In the genomic region with DNA sequence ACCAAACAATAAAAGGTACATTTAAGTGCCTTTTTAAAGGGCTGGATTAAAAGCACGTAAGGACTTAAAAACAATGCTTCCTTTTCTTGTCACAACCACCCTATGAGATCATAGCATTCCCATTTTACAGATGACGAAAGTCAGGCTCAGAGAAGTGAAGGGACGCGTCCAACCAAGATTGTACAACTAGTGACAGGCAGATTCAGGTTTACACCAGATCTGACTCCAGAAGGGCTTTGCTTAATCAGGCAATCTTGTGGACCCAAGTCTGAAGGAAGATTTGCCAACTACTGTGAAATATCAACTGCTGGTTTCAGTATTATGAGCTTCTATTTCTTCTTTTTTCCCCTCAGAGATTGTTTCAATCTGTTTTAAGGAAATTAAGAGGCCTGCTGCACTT, we compare ENCODE assay signal across 9 cellular contexts.
DNase-seq lines count a peak whose midpoint lies in the region; ATAC-seq and TF ChIP-seq lines count a peak whose summit lies in the region.
"Had no signal": no experiment of that assay in that cellular context is flagged by ENCODE, and none has a peak within 500 bp of the region (broad histone marks: within the 10 kb centered on the region; RNA-seq: fewer than 3 reads in every experiment).

No MANE protein-coding gene starts in this region.

- H3K27ac ChIP-seq in RWPE2 (ENCODE audit: poor library complexity, severe bottlenecking) (no peak overlapping the region), iPS-18a (ENCODE audit: low read length) (no peak overlapping the region)

- peak overlapping the region in 1 of 2 donors; percentile 78 for H3K27ac Mint-ChIP-seq in stimulated activated naive CD8-positive, alpha-beta T cell treated with anti-CD3 and anti-CD28 coated beads, Interleukin-15, amount 100 ng/mL, for 72 hours

- peak overlapping the region; percentile 50 for H3K4me3 ChIP-seq in RWPE2 (ENCODE audit: severe bottlenecking)
- peak overlapping the region; percentile 89 for H3K4me3 ChIP-seq in iPS-18a (ENCODE audit: low read length)

- H3K36me3 ChIP-seq in RWPE2 (ENCODE audit: low read depth) (no peaks in the 10 kb centered on the region), iPS-18a (ENCODE audit: control insufficient read depth, low read depth, low read length) (no peaks in the 10 kb centered on the region)

- DNase-seq in NCI-H748 (lab: John Stamatoyannopoulos, UW; ENCODE audit: unreplicated experiment) (peak; percentile 55), NCI-H748 treated with DMSO at 0.1 percent for 48 hours (lab: John Stamatoyannopoulos, UW) (no peak), RWPE2 (ENCODE audit: low spot score) (no peak)
- DNase-seq in stimulated activated naive CD8-positive, alpha-beta T cell treated with anti-CD3 and anti-CD28 coated beads, Interleukin-15, amount 100 ng/mL, for 72 hours = no peak
- DNase-seq in stimulated activated CD4-positive, alpha-beta T cell treated with anti-CD3 and anti-CD28 coated beads, Interleukin-4, amount 100 ng/mL, for 24 hours = no peak
- DNase-seq: mammary epithelial cell had no signal

- peaks cover 24% of the 10 kb centered on the region for H3K4me1 Mint-ChIP-seq in stimulated activated naive CD8-positive, alpha-beta T cell treated with anti-CD3 and anti-CD28 coated beads, Interleukin-15, amount 100 ng/mL, for 72 hours

- H3K27me3 ChIP-seq in RWPE2 (ENCODE audit: insufficient read depth, poor library complexity, severe bottlenecking) (no peaks in the 10 kb centered on the region), iPS-18a (ENCODE audit: control insufficient read depth, insufficient read depth, low read length) (peaks cover 18% of the 10 kb centered on the region)

- no peaks in the 10 kb centered on the region for H3K9me3 Mint-ChIP-seq in stimulated activated naive CD8-positive, alpha-beta T cell treated with anti-CD3 and anti-CD28 coated beads, Interleukin-15, amount 100 ng/mL, for 72 hours

- ATAC-seq in RWPE2 (ENCODE audit: low read depth) = no peak
- ATAC-seq in stimulated activated naive CD8-positive, alpha-beta T cell treated with anti-CD3 and anti-CD28 coated beads, Interleukin-15, amount 100 ng/mL, for 72 hours = no peak
- no peak for ATAC-seq in HG03439 (IDR thresholded peaks at IDR 0.05; ENCODE audit: unreplicated experiment)
- ATAC-seq in GM21576 (IDR thresholded peaks at IDR 0.05; ENCODE audit: unreplicated experiment) = no peak

- H3K4me1 ChIP-seq in RWPE2 (ENCODE audit: insufficient read depth, poor library complexity, severe bottlenecking) = no peaks in the 10 kb centered on the region
- H3K4me1 ChIP-seq in iPS-18a (ENCODE audit: control insufficient read depth, low read depth, low read length) = no peaks in the 10 kb centered on the region

- H3K9me3 ChIP-seq in RWPE2 (ENCODE audit: severe bottlenecking) (no peaks in the 10 kb centered on the region), iPS-18a (ENCODE audit: control insufficient read depth, low read depth, low read length) (no peaks in the 10 kb centered on the region)

- H3K4me3 Mint-ChIP-seq in stimulated activated naive CD8-positive, alpha-beta T cell treated with anti-CD3 and anti-CD28 coated beads, Interleukin-15, amount 100 ng/mL, for 72 hours = peak overlapping the region; percentile 93 to 97

- H3K9ac ChIP-seq in iPS-18a (ENCODE audit: low read length) = no peak overlapping the region

- no peak for TF ChIP-seq CTCF in RWPE2 (IDR thresholded peaks at IDR 0.05; ENCODE audit: poor library complexity, severe bottlenecking)

- no peaks in the 10 kb centered on the region for H3K27me3 Mint-ChIP-seq in stimulated activated naive CD8-positive, alpha-beta T cell treated with anti-CD3 and anti-CD28 coated beads, Interleukin-15, amount 100 ng/mL, for 72 hours
